9 cellular contexts compared by ENCODE assay signal in the genomic region with DNA sequence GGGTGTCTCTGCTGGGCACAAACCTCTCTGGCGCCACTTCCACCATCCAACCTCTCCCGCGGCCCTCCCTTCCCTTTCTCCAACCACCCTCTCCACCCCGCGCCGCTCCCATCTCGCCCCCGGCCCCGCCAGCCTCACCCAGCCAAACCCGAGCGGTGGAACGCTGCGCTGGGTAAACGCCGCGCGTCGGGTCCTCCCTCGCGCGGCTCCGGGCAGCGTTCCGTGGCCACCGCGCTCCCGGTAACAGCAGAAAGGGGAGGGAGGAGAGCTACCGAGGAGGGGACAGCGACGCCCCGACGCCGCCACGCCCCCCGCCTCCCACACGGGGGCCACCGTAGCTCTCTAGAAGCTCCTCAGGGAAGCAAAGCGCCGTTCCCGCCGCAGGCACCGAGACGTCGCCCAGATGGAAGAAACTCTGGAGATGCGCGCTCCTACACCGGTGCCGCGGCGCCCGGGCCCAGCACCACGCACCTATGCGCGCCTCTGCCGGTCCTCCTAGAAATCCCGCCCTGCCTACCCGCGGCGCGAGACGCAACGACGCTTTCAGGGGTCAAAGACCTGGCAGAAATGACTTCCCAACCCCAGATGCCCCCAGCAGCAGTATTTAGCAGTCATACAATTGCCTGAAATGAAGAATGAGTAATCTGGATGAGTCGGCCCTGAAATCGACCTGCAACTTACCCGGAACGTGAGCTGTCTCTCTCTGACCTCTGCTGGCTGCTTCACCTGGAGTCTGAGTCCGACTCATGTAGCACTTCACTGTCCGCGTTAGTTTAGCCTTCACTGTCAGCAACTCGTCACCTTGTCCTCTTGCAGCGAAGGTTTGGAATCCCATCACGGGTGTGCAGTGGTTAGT. TPM values are rescaled to one million over a fixed set of nuclear protein-coding genes. Genes with fewer than 3 reads are reported as not detected.
DNase-seq lines count a peak whose midpoint lies in the region; ATAC-seq, FAIRE-seq and TF ChIP-seq lines count a peak whose summit lies in the region.
"Had no signal": no experiment of that assay in that cellular context is flagged by ENCODE, and none has a peak within 500 bp of the region (broad histone marks: within the 10 kb centered on the region; RNA-seq: fewer than 3 reads in every experiment).

A gene with protein sequence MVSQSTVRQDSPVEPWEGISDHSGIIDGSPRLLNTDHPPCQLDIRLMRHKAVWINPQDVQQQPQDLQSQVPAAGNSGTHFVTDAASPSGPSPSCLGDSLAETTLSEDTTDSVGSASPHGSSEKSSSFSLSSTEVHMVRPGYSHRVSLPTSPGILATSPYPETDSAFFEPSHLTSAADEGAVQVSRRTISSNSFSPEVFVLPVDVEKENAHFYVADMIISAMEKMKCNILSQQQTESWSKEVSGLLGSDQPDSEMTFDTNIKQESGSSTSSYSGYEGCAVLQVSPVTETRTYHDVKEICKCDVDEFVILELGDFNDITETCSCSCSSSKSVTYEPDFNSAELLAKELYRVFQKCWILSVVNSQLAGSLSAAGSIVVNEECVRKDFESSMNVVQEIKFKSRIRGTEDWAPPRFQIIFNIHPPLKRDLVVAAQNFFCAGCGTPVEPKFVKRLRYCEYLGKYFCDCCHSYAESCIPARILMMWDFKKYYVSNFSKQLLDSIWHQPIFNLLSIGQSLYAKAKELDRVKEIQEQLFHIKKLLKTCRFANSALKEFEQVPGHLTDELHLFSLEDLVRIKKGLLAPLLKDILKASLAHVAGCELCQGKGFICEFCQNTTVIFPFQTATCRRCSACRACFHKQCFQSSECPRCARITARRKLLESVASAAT (minus strand): TSS at position 257 of the 856 bp plus-strand sequence. CDS start 14,777 bp downstream, outside the sequence.

- WGBS in right lobe of liver (ENCODE audit: insufficient coverage, low coverage, low lambda C conversion rate, missing lambda C conversion rate), result 5% methylated on average over 18 of the region's 73 CpGs

- TF ChIP-seq POLR2A in GM12892 (IDR thresholded peaks at IDR 0.05; ENCODE audit: low read depth, low read length) (no peak), right lobe of liver (IDR thresholded peaks at IDR 0.05) (no peak)

- H3K4me1 ChIP-seq in right lobe of liver, result peaks cover 0 to 12% (median 0%) of the 10 kb centered on the region in 4 donors

- TF ChIP-seq CTCF in choroid plexus epithelial cell (conservative IDR thresholded peaks at IDR 0.05; ENCODE audit: low read depth, low read length) (no peak), right lobe of liver (IDR thresholded peaks at IDR 0.05) (peak in 1 of 4 donors; percentile 4)

- H3K9ac ChIP-seq in SK-N-MC (ENCODE audit: insufficient read length), result peak within 1 kb of the TSS; percentile 86

- DNase-seq in GM12892 (ENCODE audit: insufficient read length) (peak; percentile 60), SK-N-MC (ENCODE audit: low read depth, low spot score) (no peak), choroid plexus epithelial cell (ENCODE audit: low read depth) (no peak), right lobe of liver (peak in 2 of 3 donors; percentile 60), NCI-H1092 (lab: John Stamatoyannopoulos, UW) (no peak), dedifferentiated amniotic fluid mesenchymal stem cell (ENCODE audit: extremely low spot score) (no peak)
- peak in 2 of 3 donors; percentile 21 to 31 for DNase-seq in stimulated activated CD4-positive, alpha-beta T cell treated with anti-CD3 and anti-CD28 coated beads, TNF-alpha, amount 100 ng/mL, for 48 hours (ENCODE audit: low read depth in 3 of 3)

- ATAC-seq in HG03025 (IDR thresholded peaks at IDR 0.05; ENCODE audit: low FRiP score, unreplicated experiment) (peak; percentile 33), right lobe of liver (peak; percentile 54 to 59 (median 56))

- H3K9me3 ChIP-seq in SK-N-MC (ENCODE audit: low read depth, low read length), result no peaks in the 10 kb centered on the region
- H3K9me3 ChIP-seq in right lobe of liver, result no peaks in the 10 kb centered on the region

- H3K36me3 ChIP-seq in SK-N-MC (ENCODE audit: insufficient read depth, low read length) (peaks cover 29% of the 10 kb centered on the region), right lobe of liver (no peaks in the 10 kb centered on the region)

- FAIRE-seq in GM12892 (lab: Jason Lieb, UNC), result peak; percentile 88

- H3K4me3 ChIP-seq in SK-N-MC (peak within 1 kb of the TSS; percentile 90), choroid plexus epithelial cell (ENCODE audit: low read depth, low read length) (peak within 1 kb of the TSS; percentile 33), right lobe of liver (peak within 1 kb of the TSS; percentile 30 to 51 (median 34))

- intact Hi-C loops in right lobe of liver (cut with DNase I), result no loop called here

- peaks cover 0 to 12% of the 10 kb centered on the region in 2 donors for H3K27me3 ChIP-seq in right lobe of liver

- H3K27ac ChIP-seq in SK-N-MC, result peak within 1 kb of the TSS; percentile 92
- H3K27ac ChIP-seq in right lobe of liver, result no peak within 1 kb of the TSS

RNA-seq across cellular contexts. Expression of the gene that starts here (rescaled TPM):
- 15.0 TPM for polyA plus RNA-seq in GM12892 (2012; ENCODE audit: missing spikeins)
- 1 to 10 TPM in 3 of 6 experiments, under 1 TPM in 3; 0.46 to 2.3 (median 1.0) TPM for total RNA-seq in right lobe of liver
- total RNA-seq: glomerular endothelial cell had no signal

Comparison
In these comparisons a context has a peak if more than half of its experiments do, and no peak if none do; other contexts are left out.
1. DNase-seq: peak in GM12892 (single experiment), right lobe of liver (2 of 3) and stimulated activated CD4-positive, alpha-beta T cell treated with anti-CD3 and anti-CD28 coated beads, TNF-alpha, amount 100 ng/mL, for 48 hours (2 of 3); none in SK-N-MC (single experiment), choroid plexus epithelial cell (single experiment), NCI-H1092 (single experiment) and dedifferentiated amniotic fluid mesenchymal stem cell (single experiment).
2. H3K4me3 ChIP-seq: peak in every context shown above with its lines; median percentile 90 in SK-N-MC; 34 in right lobe of liver; 33 in choroid plexus epithelial cell.